Comparison of ENCODE assay signal across 19 cellular contexts in the genomic region with DNA sequence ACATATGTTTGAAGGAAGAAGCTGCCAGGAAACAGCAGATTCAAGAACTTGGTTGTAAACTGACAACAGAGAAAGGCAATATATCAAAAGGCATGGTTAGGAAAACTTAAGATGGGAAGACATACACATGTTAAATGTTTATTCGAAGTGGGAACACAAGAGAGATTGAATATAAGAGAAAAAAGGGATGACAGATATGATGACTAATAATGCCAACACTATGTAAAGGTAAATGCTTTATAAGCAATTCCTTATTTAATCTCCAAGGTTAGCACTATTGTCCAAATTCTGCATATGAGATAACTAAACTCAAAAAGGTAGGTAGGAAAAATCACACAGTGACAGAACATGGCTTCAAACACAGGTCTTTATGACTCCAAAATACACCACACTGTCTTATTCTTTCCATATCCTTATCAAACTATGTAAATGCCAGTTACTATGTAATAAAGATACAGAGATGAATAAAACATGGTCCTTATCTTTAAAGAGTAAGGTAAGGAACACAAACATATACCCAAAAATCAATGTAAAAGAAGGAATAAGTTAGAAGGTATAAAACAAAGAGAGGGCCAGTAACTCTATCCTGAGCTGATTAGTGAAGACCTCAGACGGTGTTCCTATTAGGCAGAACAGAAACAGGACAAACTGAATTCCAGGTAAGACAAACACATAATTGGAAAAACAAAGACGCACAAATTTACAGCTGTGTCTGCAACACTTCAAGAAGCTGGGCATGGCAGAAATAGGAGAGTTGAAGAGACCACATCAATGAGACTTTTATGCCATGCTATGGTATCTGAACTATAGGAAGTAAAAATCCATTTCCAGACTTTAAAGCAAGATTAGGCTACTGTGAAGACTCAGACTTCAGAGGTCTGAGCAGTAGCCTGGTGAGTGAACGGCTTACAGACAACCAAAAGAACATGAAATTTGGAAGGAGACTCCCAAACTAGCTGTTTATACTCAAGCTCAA. TPM values are rescaled to one million over a fixed set of nuclear protein-coding genes. Genes with fewer than 3 reads are reported as not detected.
DNase-seq lines count a peak whose midpoint lies in the region; ATAC-seq and TF ChIP-seq lines count a peak whose summit lies in the region.
"Had no signal": no experiment of that assay in that cellular context is flagged by ENCODE, and none has a peak within 500 bp of the region (broad histone marks: within the 10 kb centered on the region; RNA-seq: fewer than 3 reads in every experiment).

No MANE protein-coding gene starts in this region.

- H3K27ac Mint-ChIP-seq in CD8-positive, alpha-beta T cell = peak overlapping the region; percentile 47
- peak overlapping the region; percentile 14 for H3K27ac Mint-ChIP-seq in central memory CD8-positive, alpha-beta T cell (ENCODE audit: low read depth)
- H3K27ac Mint-ChIP-seq in nephron progenitor cell = peak overlapping the region; percentile 76

- no peak for TF ChIP-seq CTCF in CD8-positive, alpha-beta T cell (IDR thresholded peaks at IDR 0.05)
- no peak for TF ChIP-seq CTCF in nephron progenitor cell (IDR thresholded peaks at IDR 0.05)

- H3K4me1 Mint-ChIP-seq in CD8-positive, alpha-beta T cell (ENCODE audit: low read depth) = peaks cover 84% of the 10 kb centered on the region
- H3K4me1 Mint-ChIP-seq in central memory CD8-positive, alpha-beta T cell = peaks cover 66% of the 10 kb centered on the region
- H3K4me1 Mint-ChIP-seq in nephron progenitor cell = peaks cover 32% of the 10 kb centered on the region

- POLR2A ChIA-PET in CD8-positive, alpha-beta T cell (lab: Charles Lee) = interaction anchor here (1.0 kb wide), 1 partner anchor 15 kb away, joined by 3 read pairs; no protein-coding TSS in a partner anchor

- no peak overlapping the region for H3K4me3 ChIP-seq in CD8-positive, alpha-beta T cell (ENCODE audit: low read depth, low read length)
- H3K4me3 ChIP-seq: coronary artery, esophagus squamous epithelium, heart left ventricle, skin epidermis, vagina had no signal

- H3K27me3 ChIP-seq in CD8-positive, alpha-beta T cell (ENCODE audit: insufficient read depth, low read length) = no peaks in the 10 kb centered on the region
- H3K27me3 ChIP-seq: esophagus squamous epithelium, heart left ventricle, vagina had no signal

- H3K27me3 Mint-ChIP-seq in CD8-positive, alpha-beta T cell (ENCODE audit: low read depth) = no peaks in the 10 kb centered on the region
- no peaks in the 10 kb centered on the region for H3K27me3 Mint-ChIP-seq in central memory CD8-positive, alpha-beta T cell
- no peaks in the 10 kb centered on the region for H3K27me3 Mint-ChIP-seq in nephron progenitor cell (ENCODE audit: low read depth, poor library complexity)

- H3K36me3 Mint-ChIP-seq in CD8-positive, alpha-beta T cell = peaks cover 14% of the 10 kb centered on the region
- H3K36me3 Mint-ChIP-seq in central memory CD8-positive, alpha-beta T cell (ENCODE audit: insufficient read depth) = peaks cover 24% of the 10 kb centered on the region
- peaks cover 2% of the 10 kb centered on the region for H3K36me3 Mint-ChIP-seq in nephron progenitor cell (ENCODE audit: low read depth)

- intact Hi-C loops in CD8-positive, alpha-beta T cell (cut with DNase I, micrococcal nuclease) = loop anchor here in 1 of 2 experiments (5.0 kb wide), 2 partner anchors 32 to 38 kb away; no protein-coding TSS in a partner anchor

- DNase-seq in CD8-positive, alpha-beta T cell = no peak
- DNase-seq in central memory CD8-positive, alpha-beta T cell (ENCODE audit: low spot score in 2 of 2) = no peak
- DNase-seq in nephron progenitor cell (no peak), NCI-H2107 (lab: John Stamatoyannopoulos, UW) (no peak)
- DNase-seq: activated CD4-positive, CD25-positive, alpha-beta regulatory T cell; activated CD8-positive, alpha-beta memory T cell treated with anti-CD3 and anti-CD28 coated beads, Interleukin-2, amount 50 U/mL, for 4 hours; esophagus squamous epithelium; heart left ventricle; NCI-H1930; NCI-H510A treated with DMSO at 0.1 percent for 48 hours; stimulated activated naive CD4-positive, alpha-beta T cell treated with Interleukin-2 at 50 U/mL for 16 hours; T-helper 1 cell had no signal

- H3K27ac ChIP-seq in CD8-positive, alpha-beta T cell (ENCODE audit: low read depth, low read length) = no peak overlapping the region
- peak overlapping the region; percentile 41 for H3K27ac ChIP-seq in KOPT-K1 (ENCODE audit: low read depth, low read length, poor library complexity, severe bottlenecking)
- H3K27ac ChIP-seq: C4-2B, coronary artery, skin epidermis, vagina had no signal

- peak; percentile 52 for ATAC-seq in CD8-positive, alpha-beta T cell
- no peak for ATAC-seq in central memory CD8-positive, alpha-beta T cell (replicated peaks; ENCODE audit: extremely low read depth, poor library complexity, severe bottlenecking)
- ATAC-seq in HG03045 (IDR thresholded peaks at IDR 0.05; ENCODE audit: unreplicated experiment) (no peak), GM18502 (IDR thresholded peaks at IDR 0.05; ENCODE audit: poor library complexity, unreplicated experiment) (no peak)

- H3K9me3 ChIP-seq in CD8-positive, alpha-beta T cell (ENCODE audit: low read length) = no peaks in the 10 kb centered on the region
- H3K9me3 ChIP-seq in KOPT-K1 (ENCODE audit: insufficient read depth, low read length, poor library complexity, severe bottlenecking) = no peaks in the 10 kb centered on the region
- H3K9me3 ChIP-seq: esophagus squamous epithelium, heart left ventricle, vagina had no signal

- peaks cover 42% of the 10 kb centered on the region for H3K4me1 ChIP-seq in CD8-positive, alpha-beta T cell (ENCODE audit: insufficient read depth, low read length)

- H3K9me3 Mint-ChIP-seq in CD8-positive, alpha-beta T cell = no peaks in the 10 kb centered on the region
- H3K9me3 Mint-ChIP-seq in central memory CD8-positive, alpha-beta T cell = no peaks in the 10 kb centered on the region
- no peaks in the 10 kb centered on the region for H3K9me3 Mint-ChIP-seq in nephron progenitor cell

- H3K36me3 ChIP-seq in CD8-positive, alpha-beta T cell (ENCODE audit: insufficient read depth, low read length) = no peaks in the 10 kb centered on the region
- no peaks in the 10 kb centered on the region for H3K36me3 ChIP-seq in KOPT-K1 (ENCODE audit: insufficient read depth, low read length)
- H3K36me3 ChIP-seq: heart left ventricle, vagina had no signal

- H3K4me3 Mint-ChIP-seq in CD8-positive, alpha-beta T cell = peak overlapping the region; percentile 54
- peak overlapping the region; percentile 19 for H3K4me3 Mint-ChIP-seq in central memory CD8-positive, alpha-beta T cell
- H3K4me3 Mint-ChIP-seq in nephron progenitor cell = no peak overlapping the region

- CTCF ChIA-PET in CD8-positive, alpha-beta T cell (lab: Charles Lee) = interaction anchor here (0.6 to 1.0 kb wide), 2 partner anchors 8 to 97 kb away, joined by 3 read pairs; no protein-coding TSS in a partner anchor

RNA-seq across cellular contexts. Expression of gene ABI1, which starts 56.1 kb away (rescaled TPM):
- 10 to 100 TPM; 91.6 to 94.5 TPM for total RNA-seq in CD8-positive, alpha-beta T cell

Comparison
In these comparisons a context has a peak if more than half of its experiments do, and no peak if none do; other contexts are left out.
1. H3K27ac Mint-ChIP-seq: peak in every context shown above with its lines; median percentile 76 in nephron progenitor cell; 47 in CD8-positive, alpha-beta T cell; 14 in central memory CD8-positive, alpha-beta T cell.